ENCODE assay signal across 1 cellular context in genomic region chr1:18948913-18949688, GRCh38.
TF ChIP-seq lines count a peak whose summit lies in the region.

No MANE protein-coding gene starts in this region.

TF ChIP-seq in HepG2, 621 proteins besides CTCF, POLR2A, EP300 and RAD21 (continued from another document and continues in another):
- TF ChIP-seq POLR2AphosphoS2 (IDR thresholded peaks at IDR 0.05; ENCODE audit: low read depth, low read length) (no peak), ATF1 (CRISPR knock-in tag; IDR thresholded peaks at IDR 0.05) (no peak), MXD3 (CRISPR knock-in tag; IDR thresholded peaks at IDR 0.05) (peak; percentile 53; the same call in 1 of the 2 replicates), ZNF572 (CRISPR knock-in tag; IDR thresholded peaks at IDR 0.05) (peak; percentile 85), NFIB (CRISPR knock-in tag; IDR thresholded peaks at IDR 0.05; ENCODE audit: borderline replicate concordance) (no peak), PAF1 (CRISPR knock-in tag; IDR thresholded peaks at IDR 0.05) (no peak), REL (CRISPR knock-in tag; conservative IDR thresholded peaks at IDR 0.05) (0 out of 2 replicates have a peak, but pooled peaks have one; percentile 86), ZGPAT (CRISPR knock-in tag; IDR thresholded peaks at IDR 0.05) (peak; percentile 83; the same call in 1 of the 2 replicates), ZNF101 (CRISPR knock-in tag; IDR thresholded peaks at IDR 0.05; ENCODE audit: borderline replicate concordance, low read depth) (no peak), ZNF33A (CRISPR knock-in tag; IDR thresholded peaks at IDR 0.05; ENCODE audit: borderline replicate concordance) (no peak), HMG20A (CRISPR knock-in tag; IDR thresholded peaks at IDR 0.05; ENCODE audit: borderline replicate concordance) (no peak), ZNF552 (CRISPR knock-in tag; IDR thresholded peaks at IDR 0.05; ENCODE audit: borderline replicate concordance) (peak; percentile 86; the same call in 1 of the 2 replicates), TRAFD1 (CRISPR knock-in tag; IDR thresholded peaks at IDR 0.05; ENCODE audit: borderline replicate concordance) (0 out of 2 replicates have a peak, but pooled peaks have one; percentile 15), NFATC3 (CRISPR knock-in tag; IDR thresholded peaks at IDR 0.05) (no peak), HINFP (CRISPR knock-in tag; IDR thresholded peaks at IDR 0.05; ENCODE audit: low read depth) (0 out of 2 replicates have a peak, but pooled peaks have one; percentile 79), GMEB2 (CRISPR knock-in tag; IDR thresholded peaks at IDR 0.05; ENCODE audit: low read depth) (no peak), TEAD2 (CRISPR knock-in tag; IDR thresholded peaks at IDR 0.05) (no peak), EEA1 (CRISPR knock-in tag; IDR thresholded peaks at IDR 0.05; ENCODE audit: borderline replicate concordance) (no peak; the same call in 1 of the 2 replicates), GABPA (IDR thresholded peaks at IDR 0.05; ENCODE audit: low read depth, low read length) (no peak), GABPA (CRISPR knock-in tag; IDR thresholded peaks at IDR 0.05; ENCODE audit: low read depth) (no peak), SNAPC4 (CRISPR knock-in tag; IDR thresholded peaks at IDR 0.05) (peak; percentile 71; the same call in 1 of the 2 replicates), NFKB2 (CRISPR knock-in tag; IDR thresholded peaks at IDR 0.05; ENCODE audit: borderline replicate concordance) (peak; percentile 94; the same call in 1 of the 2 replicates), SOX6 (IDR thresholded peaks at IDR 0.05) (no peak), SOX6 (CRISPR knock-in tag; IDR thresholded peaks at IDR 0.05) (peak; percentile 85), HDAC2 (CRISPR knock-in tag; IDR thresholded peaks at IDR 0.05) (peak; percentile 79; the same call in 1 of the 2 replicates), MNT (IDR thresholded peaks at IDR 0.05) (no peak), SYNCRIP (IDR thresholded peaks at IDR 0.05; ENCODE audit: insufficient read depth, low read depth, low read length) (no peak), HBP1 (CRISPR knock-in tag; IDR thresholded peaks at IDR 0.05; ENCODE audit: low read depth) (no peak), FOXJ3 (CRISPR knock-in tag; IDR thresholded peaks at IDR 0.05; ENCODE audit: borderline replicate concordance) (no peak; the same call in none of the 2 replicates), PTBP1 (IDR thresholded peaks at IDR 0.05; ENCODE audit: low read depth, low read length, poor library complexity, severe bottlenecking) (no peak), BORCS8-MEF2B (CRISPR knock-in tag; IDR thresholded peaks at IDR 0.05) (peak; percentile 64), ZNF800 (CRISPR knock-in tag; IDR thresholded peaks at IDR 0.05) (0 out of 2 replicates have a peak, but pooled peaks have one; percentile 87), THAP8 (CRISPR knock-in tag; IDR thresholded peaks at IDR 0.05; ENCODE audit: borderline replicate concordance) (no peak), ZZZ3 (CRISPR knock-in tag; IDR thresholded peaks at IDR 0.05; ENCODE audit: borderline replicate concordance) (peak; percentile 78; the same call in 1 of the 2 replicates), TFDP2 (CRISPR knock-in tag; IDR thresholded peaks at IDR 0.05) (peak; percentile 64; the same call in 1 of the 2 replicates), SMC3 (IDR thresholded peaks at IDR 0.05; ENCODE audit: low read length) (peak; percentile 21), CBX1 (IDR thresholded peaks at IDR 0.05; ENCODE audit: low read depth) (no peak), MEF2D (CRISPR knock-in tag; IDR thresholded peaks at IDR 0.05) (peak; percentile 79)
